ENCODE assay signal across 21 cellular contexts in genomic region chr20:58102252-58102651, GRCh38.
DNase-seq lines count a peak whose midpoint lies in the region; ATAC-seq and TF ChIP-seq lines count a peak whose summit lies in the region.
"Had no signal": no experiment of that assay in that cellular context is flagged by ENCODE, and none has a peak within 500 bp of the region (broad histone marks: within the 10 kb centered on the region; RNA-seq: fewer than 3 reads in every experiment).

No MANE protein-coding gene starts in this region.

- H3K23ac ChIP-seq in trophoblast cell (ENCODE audit: low read length): no peak overlapping the region

- H3K14ac ChIP-seq in trophoblast cell (ENCODE audit: low read length): no peak overlapping the region

- H4K8ac ChIP-seq in trophoblast cell (ENCODE audit: low read depth, low read length): no peak overlapping the region

- peaks cover 30% of the 10 kb centered on the region for H3K27me3 Mint-ChIP-seq in nephron progenitor cell (ENCODE audit: low read depth, poor library complexity)

- H3K36me3 ChIP-seq in trophoblast cell (ENCODE audit: control insufficient read depth in 1 of 2, insufficient read depth in 2 of 2, low read length in 2 of 2): no peaks in the 10 kb centered on the region
- H3K36me3 ChIP-seq: adrenal gland, BE2C, thoracic aorta had no signal

- no peak overlapping the region for H2BK5ac ChIP-seq in trophoblast cell (ENCODE audit: low read depth, low read length, poor library complexity)

- no peak overlapping the region for H4K91ac ChIP-seq in trophoblast cell (ENCODE audit: low read depth, low read length)

- H2AFZ ChIP-seq in trophoblast cell (ENCODE audit: insufficient read depth, low read length, poor library complexity): no peak overlapping the region
- H2AFZ ChIP-seq: parathyroid adenoma had no signal

- H3K79me1 ChIP-seq in trophoblast cell (ENCODE audit: low read length): no peaks in the 10 kb centered on the region

- H3K4me1 Mint-ChIP-seq in nephron progenitor cell: no peaks in the 10 kb centered on the region
- H3K4me1 Mint-ChIP-seq: activated T-helper 17 cell treated with anti-CD3 and anti-CD28 coated beads, Interleukin-2, amount 50 U/mL, for 72 hours; endodermal cell had no signal

- H3K4me3 ChIP-seq in trophoblast cell (ENCODE audit: low read depth, low read length): no peak overlapping the region
- H3K4me3 ChIP-seq: adrenal gland, skin epidermis, thoracic aorta had no signal

- no peaks in the 10 kb centered on the region for H3K9me3 ChIP-seq in trophoblast cell (ENCODE audit: insufficient read depth, low read depth, low read length)
- H3K9me3 ChIP-seq: adrenal gland, thoracic aorta had no signal

- TF ChIP-seq CTCF in RWPE1 (conservative IDR thresholded peaks at IDR 0.05; ENCODE audit: low read depth) (no peak), nephron progenitor cell (IDR thresholded peaks at IDR 0.05) (no peak)

- POLR2A ChIA-PET in RWPE1 (lab: Yijun Ruan, JAX; ENCODE audit: low non-redundant PET): no interaction called here

- H3K36me3 Mint-ChIP-seq in nephron progenitor cell (ENCODE audit: low read depth): no peaks in the 10 kb centered on the region

- no peak overlapping the region for H4K12ac ChIP-seq in trophoblast cell (ENCODE audit: low read depth, low read length)

- H2AK5ac ChIP-seq in trophoblast cell (ENCODE audit: low read length): no peak overlapping the region

- H3K4me3 Mint-ChIP-seq in nephron progenitor cell: no peak overlapping the region
- H3K4me3 Mint-ChIP-seq: activated T-helper 17 cell treated with anti-CD3 and anti-CD28 coated beads, Interleukin-2, amount 50 U/mL, for 72 hours; endodermal cell had no signal

- H3K4me2 ChIP-seq in trophoblast cell (ENCODE audit: low read length): no peak overlapping the region

- DNase-seq in GM04503 (ENCODE audit: low read depth): peak; percentile 87
- peak; percentile 80 for DNase-seq in RWPE1 (ENCODE audit: low spot score)
- DNase-seq in epidermal melanocyte (ENCODE audit: insufficient read length, low spot score): peak; percentile 89
- DNase-seq in trophoblast cell: peak; percentile 93 to 95
- DNase-seq in NCI-H2171 treated with DMSO at 0.1 percent for 48 hours (lab: John Stamatoyannopoulos, UW): no peak
- DNase-seq in stimulated activated naive CD4-positive, alpha-beta T cell treated with Interleukin-2 at 50 U/mL for 16 hours (lab: John Stamatoyannopoulos, UW): no peak
- DNase-seq in nephron progenitor cell: no peak
- DNase-seq: activated CD4-positive, CD25-positive, alpha-beta regulatory T cell; adrenal gland; BE2C; cerebellar nuclear complex; DMS153; endodermal cell; NCI-H1436 treated with DMSO at 0.1 percent for 48 hours; NCI-H2227 treated with DMSO at 0.1 percent for 48 hours; SHP77 had no signal

- no peaks in the 10 kb centered on the region for H3K27me3 ChIP-seq in trophoblast cell (ENCODE audit: insufficient read depth, low read length)
- H3K27me3 ChIP-seq: adrenal gland, BE2C had no signal

- WGBS in trophoblast cell (ENCODE audit: extremely low coverage, insufficient coverage, insufficient read length): no CpG with 5 or more reads among the region's 4 CpGs

- no peaks in the 10 kb centered on the region for H3K9me3 Mint-ChIP-seq in nephron progenitor cell
- H3K9me3 Mint-ChIP-seq: activated T-helper 17 cell treated with anti-CD3 and anti-CD28 coated beads, Interleukin-2, amount 50 U/mL, for 72 hours had no signal

- H3K27ac ChIP-seq in RWPE1 (peak overlapping the region; percentile 52), trophoblast cell (ENCODE audit: low read depth, low read length) (no peak overlapping the region)
- H3K27ac ChIP-seq: adrenal gland, parathyroid adenoma, thoracic aorta had no signal

- CTCF ChIA-PET in RWPE1 (lab: Yijun Ruan, JAX): interaction anchor here (0.5 to 1.0 kb wide), 5 partner anchors 15 to 1590 kb away, joined by 3 to 4 read pairs (median 3); no protein-coding TSS in a partner anchor

- no peak overlapping the region for H2BK12ac ChIP-seq in trophoblast cell (ENCODE audit: low read length)

- no peak overlapping the region for H2BK120ac ChIP-seq in trophoblast cell (ENCODE audit: insufficient read depth, low read length, poor library complexity)

- H3K4me1 ChIP-seq in trophoblast cell (ENCODE audit: control insufficient read depth in 1 of 2, insufficient read depth in 2 of 2, low read length in 2 of 2): peaks cover 0 to 4% of the 10 kb centered on the region in 2 experiments
- H3K4me1 ChIP-seq: adrenal gland, BE2C, parathyroid adenoma had no signal

- no peak overlapping the region for H3K18ac ChIP-seq in trophoblast cell (ENCODE audit: low read length)

- no peak for ATAC-seq in esophagus mucosa

- H3K79me2 ChIP-seq in trophoblast cell (ENCODE audit: control insufficient read depth, insufficient read depth, low read length, poor library complexity): no peaks in the 10 kb centered on the region
- H3K79me2 ChIP-seq: parathyroid adenoma had no signal

- no peak overlapping the region for H3K9ac ChIP-seq in trophoblast cell (ENCODE audit: low read length)
- H3K9ac ChIP-seq: parathyroid adenoma had no signal

- no peak overlapping the region for H3K4ac ChIP-seq in trophoblast cell (ENCODE audit: low read depth, low read length)

- no peak overlapping the region for H3K27ac Mint-ChIP-seq in nephron progenitor cell
- H3K27ac Mint-ChIP-seq: activated T-helper 17 cell treated with anti-CD3 and anti-CD28 coated beads, Interleukin-2, amount 50 U/mL, for 72 hours; endodermal cell had no signal

Comparison
In these comparisons a context has a peak if more than half of its experiments do, and no peak if none do; other contexts are left out.
1. DNase-seq: peak in GM04503 (single experiment), RWPE1 (single experiment), epidermal melanocyte (single experiment) and trophoblast cell (2 of 2); none in NCI-H2171 treated with DMSO at 0.1 percent for 48 hours (single experiment), stimulated activated naive CD4-positive, alpha-beta T cell treated with Interleukin-2 at 50 U/mL for 16 hours (single experiment) and nephron progenitor cell (single experiment).